In genomic region chr6:137001287-137001976, GRCh38 we compare ENCODE assay signal across 1 cellular context.
TF ChIP-seq lines count a peak whose summit lies in the region.

No MANE protein-coding gene starts in this region.

TF ChIP-seq in HCT116, 20 proteins besides CTCF, POLR2A, EP300 and RAD21 (continued from another document):
- no peak for TF ChIP-seq REST (IDR thresholded peaks at IDR 0.05; ENCODE audit: low read depth)
- peak; percentile 81 for TF ChIP-seq SP1 (IDR thresholded peaks at IDR 0.05; ENCODE audit: low read depth)
- peak; percentile 58 for TF ChIP-seq MAX (IDR thresholded peaks at IDR 0.05)
- TF ChIP-seq SIN3A (IDR thresholded peaks at IDR 0.05; ENCODE audit: low read depth), result peak; percentile 41; the same call in 1 of the 2 replicates
- peak; percentile 94 for TF ChIP-seq FOSL1 (IDR thresholded peaks at IDR 0.05; ENCODE audit: low read depth)
- TF ChIP-seq ZNF274 (IDR thresholded peaks at IDR 0.05; ENCODE audit: low read depth, low read length), result no peak
- peak; percentile 99 for TF ChIP-seq TCF7L2 (IDR thresholded peaks at IDR 0.05; ENCODE audit: borderline replicate concordance, extremely low read depth, insufficient read depth, insufficient read length)
